In genomic region chr9:70056545-70056944, GRCh38 we compare ENCODE assay signal across 19 cellular contexts. TPM values are rescaled to one million over a fixed set of nuclear protein-coding genes. Genes with fewer than 3 reads are reported as not detected.
DNase-seq lines count a peak whose midpoint lies in the region; ATAC-seq and TF ChIP-seq lines count a peak whose summit lies in the region.
"Had no signal": no experiment of that assay in that cellular context is flagged by ENCODE, and none has a peak within 500 bp of the region (broad histone marks: within the 10 kb centered on the region; RNA-seq: fewer than 3 reads in every experiment).

No MANE protein-coding gene starts in this region.

- H4K91ac ChIP-seq in mesenchymal stem cell (ENCODE audit: low read length) = no peak overlapping the region

- H3K4me3 ChIP-seq in mesenchymal stem cell (ENCODE audit: insufficient read depth in 1 of 2, low read depth in 1 of 2, low read length in 2 of 2) = no peak overlapping the region
- no peak overlapping the region for H3K4me3 ChIP-seq in sigmoid colon
- no peak overlapping the region for H3K4me3 ChIP-seq in uterus
- no peak overlapping the region for H3K4me3 ChIP-seq in colonic mucosa
- H3K4me3 ChIP-seq: BLaER1, GM12878, GM23248, HAP-1 had no signal

- H3K4ac ChIP-seq in mesenchymal stem cell (ENCODE audit: low read depth in 1 of 2, low read length in 2 of 2) = no peak overlapping the region

- H3K27ac ChIP-seq in mesenchymal stem cell (ENCODE audit: low read length, poor library complexity, severe bottlenecking) = no peak overlapping the region
- peak overlapping the region; percentile 87 to 98 (median 93) for H3K27ac ChIP-seq in sigmoid colon
- peak overlapping the region; percentile 94 to 99 for H3K27ac ChIP-seq in uterus
- H3K27ac ChIP-seq in colonic mucosa = no peak overlapping the region
- H3K27ac ChIP-seq: 22Rv1, BLaER1, GM23248 had no signal

- TF ChIP-seq EP300 in sigmoid colon (IDR thresholded peaks at IDR 0.05) = no peak

- ATAC-seq in GM19455 (IDR thresholded peaks at IDR 0.05; ENCODE audit: unreplicated experiment) = no peak
- ATAC-seq: GM12878 had no signal

- no peak overlapping the region for H3K18ac ChIP-seq in mesenchymal stem cell (ENCODE audit: low read depth in 1 of 2, low read length in 2 of 2)

- H3K4me3 Mint-ChIP-seq in chondrocyte (ENCODE audit: unreplicated experiment) = no peak overlapping the region
- H3K4me3 Mint-ChIP-seq: CD14-positive monocyte; CD4-positive, alpha-beta memory T cell had no signal

- no peaks in the 10 kb centered on the region for H3K27me3 ChIP-seq in mesenchymal stem cell (ENCODE audit: control insufficient read depth in 1 of 2, insufficient read depth in 1 of 2, low read length in 2 of 2)
- no peaks in the 10 kb centered on the region for H3K27me3 ChIP-seq in sigmoid colon
- no peaks in the 10 kb centered on the region for H3K27me3 ChIP-seq in uterus
- H3K27me3 ChIP-seq in colonic mucosa = no peaks in the 10 kb centered on the region
- H3K27me3 ChIP-seq: BLaER1 had no signal

- H3K79me1 ChIP-seq in mesenchymal stem cell (replicated peaks; ENCODE audit: low read length, poor library complexity, severe bottlenecking) = peaks cover 11% of the 10 kb centered on the region

- H2AFZ ChIP-seq in mesenchymal stem cell (ENCODE audit: low read depth, low read length) = no peak overlapping the region
- H2AFZ ChIP-seq: GM23248 had no signal

- H2BK120ac ChIP-seq in mesenchymal stem cell (ENCODE audit: low read depth, low read length) = no peak overlapping the region

- no peaks in the 10 kb centered on the region for H3K27me3 Mint-ChIP-seq in chondrocyte (ENCODE audit: low read depth)

- peaks cover 10% of the 10 kb centered on the region for H3K4me1 ChIP-seq in mesenchymal stem cell (ENCODE audit: control insufficient read depth, insufficient read depth, low read depth, low read length)
- peaks cover 0 to 100% (median 94%) of the 10 kb centered on the region in 4 donors for H3K4me1 ChIP-seq in sigmoid colon
- H3K4me1 ChIP-seq in uterus = peaks cover 8 to 18% of the 10 kb centered on the region in 2 donors
- no peaks in the 10 kb centered on the region for H3K4me1 ChIP-seq in colonic mucosa
- H3K4me1 ChIP-seq: HAP-1 had no signal

- H3K23ac ChIP-seq in mesenchymal stem cell (ENCODE audit: low read length in 2 of 2) = no peak overlapping the region

- no peak overlapping the region for H4K8ac ChIP-seq in mesenchymal stem cell (ENCODE audit: low read length)

- H2BK15ac ChIP-seq in mesenchymal stem cell (ENCODE audit: low read depth, poor library complexity, severe bottlenecking) = no peak overlapping the region

- no peak overlapping the region for H3K14ac ChIP-seq in mesenchymal stem cell (ENCODE audit: low read length in 2 of 2)

- H3K9me3 ChIP-seq in mesenchymal stem cell (ENCODE audit: control insufficient read depth, low read length) (no peaks in the 10 kb centered on the region), sigmoid colon (no peaks in the 10 kb centered on the region), uterus (no peaks in the 10 kb centered on the region), colonic mucosa (no peaks in the 10 kb centered on the region)
- H3K9me3 ChIP-seq: BLaER1, HAP-1 had no signal

- TF ChIP-seq CTCF in chondrocyte (IDR thresholded peaks at IDR 0.05) = no peak
- no peak for TF ChIP-seq CTCF in sigmoid colon (IDR thresholded peaks at IDR 0.05)
- no peak for TF ChIP-seq CTCF in uterus (IDR thresholded peaks at IDR 0.05)
- no peak for TF ChIP-seq CTCF in colonic mucosa (IDR thresholded peaks at IDR 0.05)

- no peak overlapping the region for H2BK12ac ChIP-seq in mesenchymal stem cell (ENCODE audit: low read length in 2 of 2)

- intact Hi-C loops in sigmoid colon (cut with DNase I) (loop anchor here (10.0 kb wide), 1 partner anchor 418 kb away; no protein-coding TSS in a partner anchor), uterus (cut with DNase I; ENCODE audit: low total_unique reads) (no loop called here), colonic mucosa (cut with DNase I) (no loop called here)

- H2AK5ac ChIP-seq in mesenchymal stem cell (ENCODE audit: low read length, severe bottlenecking) = peak overlapping the region; percentile 45

- no peak overlapping the region for H3K9ac ChIP-seq in mesenchymal stem cell (ENCODE audit: low read length)
- H3K9ac ChIP-seq in colonic mucosa (ENCODE audit: low read depth in 2 of 2, low read length in 2 of 2) = no peak overlapping the region
- H3K9ac ChIP-seq: BLaER1, GM23248 had no signal

- H3K36me3 ChIP-seq in mesenchymal stem cell (ENCODE audit: control insufficient read depth in 1 of 2, insufficient read depth in 2 of 2, low read depth in 1 of 2, low read length in 2 of 2) (peaks cover 0 to 7% of the 10 kb centered on the region in 2 experiments), sigmoid colon (peaks cover 0 to 8% (median 6%) of the 10 kb centered on the region in 4 donors), uterus (no peaks in the 10 kb centered on the region), colonic mucosa (no peaks in the 10 kb centered on the region)
- H3K36me3 ChIP-seq: BLaER1, HAP-1 had no signal

- WGBS in mesenchymal stem cell = 92% methylated on average over 9 of the region's 9 CpGs
- WGBS in sigmoid colon, 2 donors = 90 to 91% methylated on average over 9 of the region's 9 CpGs

- TF ChIP-seq POLR2A in sigmoid colon (IDR thresholded peaks at IDR 0.05) (no peak), uterus (IDR thresholded peaks at IDR 0.05) (no peak)

- no peak overlapping the region for H2BK5ac ChIP-seq in mesenchymal stem cell (ENCODE audit: low read depth, low read length, poor library complexity, severe bottlenecking)

- H3K27ac Mint-ChIP-seq in chondrocyte (ENCODE audit: unreplicated experiment) = peak overlapping the region; percentile 55
- H3K27ac Mint-ChIP-seq: CD4-positive, alpha-beta memory T cell had no signal

- no peak overlapping the region for H3K4me2 ChIP-seq in mesenchymal stem cell (ENCODE audit: low read length, poor library complexity, severe bottlenecking)
- H3K4me2 ChIP-seq: BLaER1 had no signal

- DNase-seq in chondrocyte (ENCODE audit: low spot score) = no peak
- DNase-seq in mesenchymal stem cell = no peak
- peak; percentile 62 for DNase-seq in sigmoid colon
- DNase-seq in uterus = no peak
- DNase-seq in colonic mucosa = no peak
- no peak for DNase-seq in DMS79 (lab: John Stamatoyannopoulos, UW)
- DNase-seq: Calu3; CD4-positive, alpha-beta memory T cell; DND-41; EL had no signal

- H3K4me1 Mint-ChIP-seq in chondrocyte (ENCODE audit: low read depth) = peaks cover 94% of the 10 kb centered on the region
- H3K4me1 Mint-ChIP-seq: CD4-positive, alpha-beta memory T cell had no signal

- peaks cover 6% of the 10 kb centered on the region for H3K36me3 Mint-ChIP-seq in chondrocyte (ENCODE audit: low read depth)
- H3K36me3 Mint-ChIP-seq: CD14-positive monocyte; CD4-positive, alpha-beta memory T cell had no signal

- H3K9me3 Mint-ChIP-seq in chondrocyte (ENCODE audit: low read depth) = no peaks in the 10 kb centered on the region
- H3K9me3 Mint-ChIP-seq: CD4-positive, alpha-beta memory T cell had no signal

RNA-seq across cellular contexts. Expression of gene MAMDC2, which starts 12.9 kb away (rescaled TPM):
- total RNA-seq in chondrocyte (76.7 to 92.6 TPM (median 77.5 TPM) in 3 replicates), sigmoid colon (100 to 1,000 TPM in 3 of 4 donors, 10 to 100 TPM in 1; 89.9 to 167 (median 137) TPM), uterus (100 to 1,000 TPM in 3 of 4 donors, 10 to 100 TPM in 1; 42.7 to 204 (median 138) TPM), colonic mucosa (1 to 10 TPM; 2.3 to 7.0 TPM)
- polyA plus RNA-seq in mesenchymal stem cell (2013, experiment 1 of 2) = 3.3 TPM
- polyA plus RNA-seq in mesenchymal stem cell (2013, experiment 2 of 2) = 3.3 TPM
- polyA plus RNA-seq in sigmoid colon = 1 to 10 TPM; 2.5 to 5.3 (median 4.2) TPM
- total RNA-seq: A673; CD4-positive, alpha-beta memory T cell; GM12878; GM23248; H4 had no signal
- polyA plus RNA-seq: CD4-positive, alpha-beta memory T cell had no signal

Comparison
In these comparisons a context has a peak if more than half of its experiments do, and no peak if none do; other contexts are left out.
1. H3K27ac ChIP-seq: peak in sigmoid colon (4 of 4) and uterus (2 of 2); none in mesenchymal stem cell (single experiment) and colonic mucosa (single experiment).